ENCODE assay signal across 17 cellular contexts in the genomic region with DNA sequence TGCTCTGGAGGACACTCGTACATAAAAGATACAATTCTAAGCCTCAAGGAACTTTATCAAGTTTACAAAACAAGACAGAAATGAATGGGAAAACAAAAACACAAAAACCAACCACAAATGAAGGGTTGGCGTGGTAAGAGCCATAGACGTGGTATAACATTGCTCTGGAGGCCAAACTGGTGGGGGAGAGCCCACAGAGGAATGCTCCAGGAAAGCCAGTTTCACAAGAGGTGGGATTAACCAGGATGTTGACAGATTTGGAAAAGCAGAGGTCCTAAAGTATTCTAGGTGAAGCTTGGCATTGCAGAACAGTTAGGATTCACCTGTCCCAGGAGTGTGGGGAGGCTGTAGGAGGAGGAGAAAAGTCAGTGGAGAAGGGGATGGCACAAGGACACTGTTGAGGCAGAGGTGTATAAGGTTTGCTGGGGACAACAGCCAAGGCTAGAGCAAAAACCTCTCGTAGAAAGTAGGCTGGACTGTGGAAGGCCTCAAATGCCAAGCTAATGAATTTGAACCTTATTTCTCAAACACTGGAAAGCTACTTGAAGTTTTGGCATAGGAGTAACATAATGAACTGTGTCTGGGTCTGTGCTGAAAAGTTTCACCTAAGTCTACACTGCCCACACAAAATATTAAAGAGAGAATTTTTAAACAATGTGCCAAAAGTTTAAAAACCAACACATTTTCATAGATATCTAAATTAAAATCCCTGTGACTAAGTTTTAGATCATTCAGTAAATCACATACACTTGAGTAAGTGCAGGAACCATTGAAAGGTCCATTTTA.
DNase-seq lines count a peak whose midpoint lies in the region; ATAC-seq and TF ChIP-seq lines count a peak whose summit lies in the region.
"Had no signal": no experiment of that assay in that cellular context is flagged by ENCODE, and none has a peak within 500 bp of the region (broad histone marks: within the 10 kb centered on the region; RNA-seq: fewer than 3 reads in every experiment).

No MANE protein-coding gene starts in this region.

- TF ChIP-seq CTCF in brain (conservative IDR thresholded peaks at IDR 0.05) (no peak), nephron (IDR thresholded peaks at IDR 0.05; ENCODE audit: unreplicated experiment in 3 of 3) (no peak), tibial nerve (IDR thresholded peaks at IDR 0.05) (no peak)

- 72 to 77% methylated on average over 4 of the region's 4 CpGs for WGBS in tibial nerve, 2 donors

- no peaks in the 10 kb centered on the region for H3K27me3 ChIP-seq in Karpas-422 (ENCODE audit: low read length)
- H3K27me3 ChIP-seq in tibial nerve = no peaks in the 10 kb centered on the region
- H3K27me3 ChIP-seq: colonic mucosa, MG63, neural progenitor cell had no signal

- H3K4me1 Mint-ChIP-seq in brain = peaks cover 38% of the 10 kb centered on the region
- H3K4me1 Mint-ChIP-seq in nephron = peaks cover 55% of the 10 kb centered on the region

- H3K9me3 Mint-ChIP-seq in brain = no peaks in the 10 kb centered on the region
- H3K9me3 Mint-ChIP-seq in nephron = no peaks in the 10 kb centered on the region
- H3K9me3 Mint-ChIP-seq: activated T-cell treated with anti-CD3 and anti-CD28 coated beads, Interleukin-2, amount 50 U/mL, for 24 hours; CD4-positive, CD25-positive, alpha-beta regulatory T cell; neural progenitor cell had no signal

- H3K9ac ChIP-seq in Karpas-422 (ENCODE audit: low read length) = peak overlapping the region; percentile 58
- H3K9ac ChIP-seq: neural progenitor cell had no signal

- H3K36me3 Mint-ChIP-seq in brain (no peaks in the 10 kb centered on the region), nephron (ENCODE audit: low read depth) (peaks cover 2% of the 10 kb centered on the region)

- DNase-seq in Karpas-422 = no peak
- DNase-seq in tibial nerve (ENCODE audit: low spot score in 2 of 2) = no peak
- no peak for DNase-seq in left lobe of liver (ENCODE audit: low spot score)
- no peak for DNase-seq in stimulated activated CD4-positive, alpha-beta T cell treated with anti-CD3 and anti-CD28 coated beads, Interleukin-1b, Interleukin-23, amount 100 ng/mL, for 48 hours
- DNase-seq: activated CD4-positive, alpha-beta T cell treated with anti-CD3 and anti-CD28 coated beads, Interleukin-2, amount 50 U/mL, for 1 hour; activated T-cell treated with anti-CD3 and anti-CD28 coated beads, Interleukin-2, amount 50 U/mL, for 24 hours; CD4-positive, CD25-positive, alpha-beta regulatory T cell; colonic mucosa; left ventricle myocardium superior; MG63; NCI-H2081 treated with DMSO at 0.1 percent for 48 hours; stimulated activated CD4-positive, alpha-beta T cell treated with anti-CD3 and anti-CD28 coated beads, Interleukin-12 subunit alpha, Interleukin-12 subunit beta, amount 100 ng/mL, for 4 hours had no signal

- H3K9me2 ChIP-seq in Karpas-422 (replicated peaks; ENCODE audit: insufficient read depth, low read length) = no peaks in the 10 kb centered on the region

- H3K79me2 ChIP-seq in Karpas-422 (ENCODE audit: low read length) = no peaks in the 10 kb centered on the region

- H3K4me1 ChIP-seq in Karpas-422 (ENCODE audit: low read length) = peaks cover 44% of the 10 kb centered on the region
- peaks cover 0 to 96% (median 67%) of the 10 kb centered on the region in 4 donors for H3K4me1 ChIP-seq in tibial nerve
- H3K4me1 ChIP-seq: colonic mucosa had no signal

- H3K4me3 ChIP-seq in Karpas-422 (ENCODE audit: low read length) (no peak overlapping the region), tibial nerve (no peak overlapping the region)
- H3K4me3 ChIP-seq: colonic mucosa, MG63, neural progenitor cell had no signal

- H3K27me3 Mint-ChIP-seq in brain (no peaks in the 10 kb centered on the region), nephron (ENCODE audit: low read depth) (no peaks in the 10 kb centered on the region)
- H3K27me3 Mint-ChIP-seq: activated T-cell treated with anti-CD3 and anti-CD28 coated beads, Interleukin-2, amount 50 U/mL, for 24 hours; CD4-positive, CD25-positive, alpha-beta regulatory T cell had no signal

- TF ChIP-seq POLR2A in tibial nerve (IDR thresholded peaks at IDR 0.05) = no peak

- H3K4me3 Mint-ChIP-seq in brain (no peak overlapping the region), nephron (no peak overlapping the region)
- H3K4me3 Mint-ChIP-seq: activated T-cell treated with anti-CD3 and anti-CD28 coated beads, Interleukin-2, amount 50 U/mL, for 24 hours; neural progenitor cell had no signal

- H2AFZ ChIP-seq in Karpas-422 (ENCODE audit: low read length) = no peak overlapping the region
- H2AFZ ChIP-seq: neural progenitor cell had no signal

- H3K27ac Mint-ChIP-seq in brain = peak overlapping the region in 3 of 5 experiments; percentile 66 to 88 (median 87)
- H3K27ac Mint-ChIP-seq in nephron = peak overlapping the region; percentile 91 to 95 (median 94)
- H3K27ac Mint-ChIP-seq: activated T-cell treated with anti-CD3 and anti-CD28 coated beads, Interleukin-2, amount 50 U/mL, for 24 hours; neural progenitor cell had no signal

- no peaks in the 10 kb centered on the region for H4K20me1 ChIP-seq in Karpas-422 (ENCODE audit: insufficient read depth, low read depth, low read length)

- peak overlapping the region; percentile 53 for H3K4me2 ChIP-seq in Karpas-422 (ENCODE audit: low read depth, low read length, poor library complexity, severe bottlenecking)
- H3K4me2 ChIP-seq: neural progenitor cell had no signal

- peak overlapping the region; percentile 83 for H3K27ac ChIP-seq in Karpas-422 (ENCODE audit: low read length)
- peak overlapping the region; percentile 15 to 84 (median 60) for H3K27ac ChIP-seq in tibial nerve
- H3K27ac ChIP-seq: colonic mucosa, neural progenitor cell had no signal

- ATAC-seq in GM18861 (IDR thresholded peaks at IDR 0.05; ENCODE audit: unreplicated experiment) (no peak), left lobe of liver (no peak), HG02884 (IDR thresholded peaks at IDR 0.05; ENCODE audit: unreplicated experiment) (no peak)

- H3K36me3 ChIP-seq in Karpas-422 (ENCODE audit: insufficient read depth, low read length) (no peaks in the 10 kb centered on the region), tibial nerve (no peaks in the 10 kb centered on the region)
- H3K36me3 ChIP-seq: colonic mucosa, MG63, neural progenitor cell had no signal

- no peaks in the 10 kb centered on the region for H3K9me3 ChIP-seq in Karpas-422 (ENCODE audit: low read length)
- H3K9me3 ChIP-seq in tibial nerve = no peaks in the 10 kb centered on the region
- H3K9me3 ChIP-seq: colonic mucosa, MG63 had no signal

- TF ChIP-seq EP300 in tibial nerve (IDR thresholded peaks at IDR 0.05) = no peak
